In the genomic region with DNA sequence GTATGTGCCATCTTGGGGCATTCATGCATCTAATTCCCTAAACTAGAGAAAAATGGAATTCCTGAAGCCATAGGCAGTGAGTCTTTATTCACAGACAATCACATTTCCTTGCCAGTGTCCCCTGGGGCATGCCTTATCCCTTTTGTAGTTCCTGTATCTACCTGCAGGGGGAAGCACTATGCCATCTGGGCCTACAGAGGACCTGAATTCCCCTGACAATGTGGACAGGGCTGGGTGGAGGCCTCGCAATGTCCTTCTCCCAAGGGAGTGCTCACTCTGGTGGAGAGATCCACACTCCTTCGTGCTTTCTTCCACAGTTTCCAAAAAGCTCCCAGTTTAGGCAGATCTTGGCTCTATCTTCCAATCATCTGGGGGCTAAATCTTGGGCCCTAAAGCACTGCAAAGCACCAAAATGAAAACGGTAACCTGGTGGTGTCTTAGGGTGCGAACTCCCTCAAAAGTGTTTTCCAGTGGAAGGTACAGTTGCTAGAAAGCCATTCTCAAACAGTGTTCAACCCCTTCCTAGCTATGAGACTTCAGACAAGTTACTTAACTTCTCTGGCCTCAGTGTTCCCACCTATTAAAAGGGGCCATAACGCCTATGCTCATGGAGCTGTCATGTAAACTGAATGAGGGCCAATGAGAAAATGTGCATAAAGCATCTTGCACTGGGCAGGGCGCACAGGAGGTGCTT, we compare ENCODE assay signal across 1 cellular context.
TF ChIP-seq lines count a peak whose summit lies in the region.

No MANE protein-coding gene starts in this region.

TF ChIP-seq in GM12878, 131 proteins besides CTCF, POLR2A, EP300 and RAD21 (continued from another document and continues in another):
- TF ChIP-seq, protein P1, sequence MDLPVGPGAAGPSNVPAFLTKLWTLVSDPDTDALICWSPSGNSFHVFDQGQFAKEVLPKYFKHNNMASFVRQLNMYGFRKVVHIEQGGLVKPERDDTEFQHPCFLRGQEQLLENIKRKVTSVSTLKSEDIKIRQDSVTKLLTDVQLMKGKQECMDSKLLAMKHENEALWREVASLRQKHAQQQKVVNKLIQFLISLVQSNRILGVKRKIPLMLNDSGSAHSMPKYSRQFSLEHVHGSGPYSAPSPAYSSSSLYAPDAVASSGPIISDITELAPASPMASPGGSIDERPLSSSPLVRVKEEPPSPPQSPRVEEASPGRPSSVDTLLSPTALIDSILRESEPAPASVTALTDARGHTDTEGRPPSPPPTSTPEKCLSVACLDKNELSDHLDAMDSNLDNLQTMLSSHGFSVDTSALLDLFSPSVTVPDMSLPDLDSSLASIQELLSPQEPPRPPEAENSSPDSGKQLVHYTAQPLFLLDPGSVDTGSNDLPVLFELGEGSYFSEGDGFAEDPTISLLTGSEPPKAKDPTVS (IDR thresholded peaks at IDR 0.05; ENCODE audit: low read depth, low read length), result no peak
- TF ChIP-seq, protein P2, sequence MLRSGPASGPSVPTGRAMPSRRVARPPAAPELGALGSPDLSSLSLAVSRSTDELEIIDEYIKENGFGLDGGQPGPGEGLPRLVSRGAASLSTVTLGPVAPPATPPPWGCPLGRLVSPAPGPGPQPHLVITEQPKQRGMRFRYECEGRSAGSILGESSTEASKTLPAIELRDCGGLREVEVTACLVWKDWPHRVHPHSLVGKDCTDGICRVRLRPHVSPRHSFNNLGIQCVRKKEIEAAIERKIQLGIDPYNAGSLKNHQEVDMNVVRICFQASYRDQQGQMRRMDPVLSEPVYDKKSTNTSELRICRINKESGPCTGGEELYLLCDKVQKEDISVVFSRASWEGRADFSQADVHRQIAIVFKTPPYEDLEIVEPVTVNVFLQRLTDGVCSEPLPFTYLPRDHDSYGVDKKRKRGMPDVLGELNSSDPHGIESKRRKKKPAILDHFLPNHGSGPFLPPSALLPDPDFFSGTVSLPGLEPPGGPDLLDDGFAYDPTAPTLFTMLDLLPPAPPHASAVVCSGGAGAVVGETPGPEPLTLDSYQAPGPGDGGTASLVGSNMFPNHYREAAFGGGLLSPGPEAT (IDR thresholded peaks at IDR 0.05; ENCODE audit: low read depth), result peak; percentile 32; the same call in 1 of the 2 replicates
- TF ChIP-seq SRF (IDR thresholded peaks at IDR 0.05; ENCODE audit: low read depth in 2 of 2, low read length in 2 of 2) (no peak), MTA2 (IDR thresholded peaks at IDR 0.05; ENCODE audit: low read depth) (no peak), SIX5 (IDR thresholded peaks at IDR 0.05; ENCODE audit: low read depth, low read length, severe bottlenecking) (no peak), NFYA (IDR thresholded peaks at IDR 0.05; ENCODE audit: borderline replicate concordance, low read depth, low read length) (no peak), TARDBP (IDR thresholded peaks at IDR 0.05; ENCODE audit: borderline replicate concordance) (no peak), JUNB (IDR thresholded peaks at IDR 0.05) (no peak), NRF1 (conservative IDR thresholded peaks at IDR 0.05; ENCODE audit: low read depth, low read length) (no peak), HDAC2 (IDR thresholded peaks at IDR 0.05) (no peak), RELA (IDR thresholded peaks at IDR 0.05; ENCODE audit: borderline replicate concordance, partially characterized antibody) (peak; percentile 6), KDM1A (IDR thresholded peaks at IDR 0.05; ENCODE audit: borderline replicate concordance) (no peak), CBX3 (IDR thresholded peaks at IDR 0.05; ENCODE audit: borderline replicate concordance, low read depth) (no peak), FOS (IDR thresholded peaks at IDR 0.05; ENCODE audit: borderline replicate concordance, extremely low read depth, insufficient read length) (no peak), RCOR1 (conservative IDR thresholded peaks at IDR 0.05; ENCODE audit: low read depth, low read length) (no peak), TCF12 (IDR thresholded peaks at IDR 0.05; ENCODE audit: low read depth, low read length) (no peak)
- TF ChIP-seq, protein P3, sequence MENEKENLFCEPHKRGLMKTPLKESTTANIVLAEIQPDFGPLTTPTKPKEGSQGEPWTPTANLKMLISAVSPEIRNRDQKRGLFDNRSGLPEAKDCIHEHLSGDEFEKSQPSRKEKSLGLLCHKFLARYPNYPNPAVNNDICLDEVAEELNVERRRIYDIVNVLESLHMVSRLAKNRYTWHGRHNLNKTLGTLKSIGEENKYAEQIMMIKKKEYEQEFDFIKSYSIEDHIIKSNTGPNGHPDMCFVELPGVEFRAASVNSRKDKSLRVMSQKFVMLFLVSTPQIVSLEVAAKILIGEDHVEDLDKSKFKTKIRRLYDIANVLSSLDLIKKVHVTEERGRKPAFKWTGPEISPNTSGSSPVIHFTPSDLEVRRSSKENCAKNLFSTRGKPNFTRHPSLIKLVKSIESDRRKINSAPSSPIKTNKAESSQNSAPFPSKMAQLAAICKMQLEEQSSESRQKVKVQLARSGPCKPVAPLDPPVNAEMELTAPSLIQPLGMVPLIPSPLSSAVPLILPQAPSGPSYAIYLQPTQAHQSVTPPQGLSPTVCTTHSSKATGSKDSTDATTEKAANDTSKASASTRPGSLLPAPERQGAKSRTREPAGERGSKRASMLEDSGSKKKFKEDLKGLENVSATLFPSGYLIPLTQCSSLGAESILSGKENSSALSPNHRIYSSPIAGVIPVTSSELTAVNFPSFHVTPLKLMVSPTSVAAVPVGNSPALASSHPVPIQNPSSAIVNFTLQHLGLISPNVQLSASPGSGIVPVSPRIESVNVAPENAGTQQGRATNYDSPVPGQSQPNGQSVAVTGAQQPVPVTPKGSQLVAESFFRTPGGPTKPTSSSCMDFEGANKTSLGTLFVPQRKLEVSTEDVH (IDR thresholded peaks at IDR 0.05; ENCODE audit: low read depth, partially characterized antibody), result no peak
- TF ChIP-seq, protein P4, sequence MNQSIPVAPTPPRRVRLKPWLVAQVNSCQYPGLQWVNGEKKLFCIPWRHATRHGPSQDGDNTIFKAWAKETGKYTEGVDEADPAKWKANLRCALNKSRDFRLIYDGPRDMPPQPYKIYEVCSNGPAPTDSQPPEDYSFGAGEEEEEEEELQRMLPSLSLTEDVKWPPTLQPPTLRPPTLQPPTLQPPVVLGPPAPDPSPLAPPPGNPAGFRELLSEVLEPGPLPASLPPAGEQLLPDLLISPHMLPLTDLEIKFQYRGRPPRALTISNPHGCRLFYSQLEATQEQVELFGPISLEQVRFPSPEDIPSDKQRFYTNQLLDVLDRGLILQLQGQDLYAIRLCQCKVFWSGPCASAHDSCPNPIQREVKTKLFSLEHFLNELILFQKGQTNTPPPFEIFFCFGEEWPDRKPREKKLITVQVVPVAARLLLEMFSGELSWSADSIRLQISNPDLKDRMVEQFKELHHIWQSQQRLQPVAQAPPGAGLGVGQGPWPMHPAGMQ (IDR thresholded peaks at IDR 0.05; ENCODE audit: borderline replicate concordance), result no peak
- TF ChIP-seq, protein P5, sequence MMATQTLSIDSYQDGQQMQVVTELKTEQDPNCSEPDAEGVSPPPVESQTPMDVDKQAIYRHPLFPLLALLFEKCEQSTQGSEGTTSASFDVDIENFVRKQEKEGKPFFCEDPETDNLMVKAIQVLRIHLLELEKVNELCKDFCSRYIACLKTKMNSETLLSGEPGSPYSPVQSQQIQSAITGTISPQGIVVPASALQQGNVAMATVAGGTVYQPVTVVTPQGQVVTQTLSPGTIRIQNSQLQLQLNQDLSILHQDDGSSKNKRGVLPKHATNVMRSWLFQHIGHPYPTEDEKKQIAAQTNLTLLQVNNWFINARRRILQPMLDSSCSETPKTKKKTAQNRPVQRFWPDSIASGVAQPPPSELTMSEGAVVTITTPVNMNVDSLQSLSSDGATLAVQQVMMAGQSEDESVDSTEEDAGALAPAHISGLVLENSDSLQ (IDR thresholded peaks at IDR 0.05), result no peak
- TF ChIP-seq, protein P6, sequence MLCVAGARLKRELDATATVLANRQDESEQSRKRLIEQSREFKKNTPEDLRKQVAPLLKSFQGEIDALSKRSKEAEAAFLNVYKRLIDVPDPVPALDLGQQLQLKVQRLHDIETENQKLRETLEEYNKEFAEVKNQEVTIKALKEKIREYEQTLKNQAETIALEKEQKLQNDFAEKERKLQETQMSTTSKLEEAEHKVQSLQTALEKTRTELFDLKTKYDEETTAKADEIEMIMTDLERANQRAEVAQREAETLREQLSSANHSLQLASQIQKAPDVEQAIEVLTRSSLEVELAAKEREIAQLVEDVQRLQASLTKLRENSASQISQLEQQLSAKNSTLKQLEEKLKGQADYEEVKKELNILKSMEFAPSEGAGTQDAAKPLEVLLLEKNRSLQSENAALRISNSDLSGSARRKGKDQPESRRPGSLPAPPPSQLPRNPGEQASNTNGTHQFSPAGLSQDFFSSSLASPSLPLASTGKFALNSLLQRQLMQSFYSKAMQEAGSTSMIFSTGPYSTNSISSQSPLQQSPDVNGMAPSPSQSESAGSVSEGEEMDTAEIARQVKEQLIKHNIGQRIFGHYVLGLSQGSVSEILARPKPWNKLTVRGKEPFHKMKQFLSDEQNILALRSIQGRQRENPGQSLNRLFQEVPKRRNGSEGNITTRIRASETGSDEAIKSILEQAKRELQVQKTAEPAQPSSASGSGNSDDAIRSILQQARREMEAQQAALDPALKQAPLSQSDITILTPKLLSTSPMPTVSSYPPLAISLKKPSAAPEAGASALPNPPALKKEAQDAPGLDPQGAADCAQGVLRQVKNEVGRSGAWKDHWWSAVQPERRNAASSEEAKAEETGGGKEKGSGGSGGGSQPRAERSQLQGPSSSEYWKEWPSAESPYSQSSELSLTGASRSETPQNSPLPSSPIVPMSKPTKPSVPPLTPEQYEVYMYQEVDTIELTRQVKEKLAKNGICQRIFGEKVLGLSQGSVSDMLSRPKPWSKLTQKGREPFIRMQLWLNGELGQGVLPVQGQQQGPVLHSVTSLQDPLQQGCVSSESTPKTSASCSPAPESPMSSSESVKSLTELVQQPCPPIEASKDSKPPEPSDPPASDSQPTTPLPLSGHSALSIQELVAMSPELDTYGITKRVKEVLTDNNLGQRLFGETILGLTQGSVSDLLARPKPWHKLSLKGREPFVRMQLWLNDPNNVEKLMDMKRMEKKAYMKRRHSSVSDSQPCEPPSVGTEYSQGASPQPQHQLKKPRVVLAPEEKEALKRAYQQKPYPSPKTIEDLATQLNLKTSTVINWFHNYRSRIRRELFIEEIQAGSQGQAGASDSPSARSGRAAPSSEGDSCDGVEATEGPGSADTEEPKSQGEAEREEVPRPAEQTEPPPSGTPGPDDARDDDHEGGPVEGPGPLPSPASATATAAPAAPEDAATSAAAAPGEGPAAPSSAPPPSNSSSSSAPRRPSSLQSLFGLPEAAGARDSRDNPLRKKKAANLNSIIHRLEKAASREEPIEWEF (IDR thresholded peaks at IDR 0.05; ENCODE audit: insufficient replicate concordance, low read depth, low read length), result no peak
- TF ChIP-seq, protein P7, sequence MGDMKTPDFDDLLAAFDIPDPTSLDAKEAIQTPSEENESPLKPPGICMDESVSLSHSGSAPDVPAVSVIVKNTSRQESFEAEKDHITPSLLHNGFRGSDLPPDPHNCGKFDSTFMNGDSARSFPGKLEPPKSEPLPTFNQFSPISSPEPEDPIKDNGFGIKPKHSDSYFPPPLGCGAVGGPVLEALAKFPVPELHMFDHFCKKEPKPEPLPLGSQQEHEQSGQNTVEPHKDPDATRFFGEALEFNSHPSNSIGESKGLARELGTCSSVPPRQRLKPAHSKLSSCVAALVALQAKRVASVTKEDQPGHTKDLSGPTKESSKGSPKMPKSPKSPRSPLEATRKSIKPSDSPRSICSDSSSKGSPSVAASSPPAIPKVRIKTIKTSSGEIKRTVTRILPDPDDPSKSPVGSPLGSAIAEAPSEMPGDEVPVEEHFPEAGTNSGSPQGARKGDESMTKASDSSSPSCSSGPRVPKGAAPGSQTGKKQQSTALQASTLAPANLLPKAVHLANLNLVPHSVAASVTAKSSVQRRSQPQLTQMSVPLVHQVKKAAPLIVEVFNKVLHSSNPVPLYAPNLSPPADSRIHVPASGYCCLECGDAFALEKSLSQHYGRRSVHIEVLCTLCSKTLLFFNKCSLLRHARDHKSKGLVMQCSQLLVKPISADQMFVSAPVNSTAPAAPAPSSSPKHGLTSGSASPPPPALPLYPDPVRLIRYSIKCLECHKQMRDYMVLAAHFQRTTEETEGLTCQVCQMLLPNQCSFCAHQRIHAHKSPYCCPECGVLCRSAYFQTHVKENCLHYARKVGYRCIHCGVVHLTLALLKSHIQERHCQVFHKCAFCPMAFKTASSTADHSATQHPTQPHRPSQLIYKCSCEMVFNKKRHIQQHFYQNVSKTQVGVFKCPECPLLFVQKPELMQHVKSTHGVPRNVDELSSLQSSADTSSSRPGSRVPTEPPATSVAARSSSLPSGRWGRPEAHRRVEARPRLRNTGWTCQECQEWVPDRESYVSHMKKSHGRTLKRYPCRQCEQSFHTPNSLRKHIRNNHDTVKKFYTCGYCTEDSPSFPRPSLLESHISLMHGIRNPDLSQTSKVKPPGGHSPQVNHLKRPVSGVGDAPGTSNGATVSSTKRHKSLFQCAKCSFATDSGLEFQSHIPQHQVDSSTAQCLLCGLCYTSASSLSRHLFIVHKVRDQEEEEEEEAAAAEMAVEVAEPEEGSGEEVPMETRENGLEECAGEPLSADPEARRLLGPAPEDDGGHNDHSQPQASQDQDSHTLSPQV (IDR thresholded peaks at IDR 0.05), result no peak
- TF ChIP-seq, protein P8, sequence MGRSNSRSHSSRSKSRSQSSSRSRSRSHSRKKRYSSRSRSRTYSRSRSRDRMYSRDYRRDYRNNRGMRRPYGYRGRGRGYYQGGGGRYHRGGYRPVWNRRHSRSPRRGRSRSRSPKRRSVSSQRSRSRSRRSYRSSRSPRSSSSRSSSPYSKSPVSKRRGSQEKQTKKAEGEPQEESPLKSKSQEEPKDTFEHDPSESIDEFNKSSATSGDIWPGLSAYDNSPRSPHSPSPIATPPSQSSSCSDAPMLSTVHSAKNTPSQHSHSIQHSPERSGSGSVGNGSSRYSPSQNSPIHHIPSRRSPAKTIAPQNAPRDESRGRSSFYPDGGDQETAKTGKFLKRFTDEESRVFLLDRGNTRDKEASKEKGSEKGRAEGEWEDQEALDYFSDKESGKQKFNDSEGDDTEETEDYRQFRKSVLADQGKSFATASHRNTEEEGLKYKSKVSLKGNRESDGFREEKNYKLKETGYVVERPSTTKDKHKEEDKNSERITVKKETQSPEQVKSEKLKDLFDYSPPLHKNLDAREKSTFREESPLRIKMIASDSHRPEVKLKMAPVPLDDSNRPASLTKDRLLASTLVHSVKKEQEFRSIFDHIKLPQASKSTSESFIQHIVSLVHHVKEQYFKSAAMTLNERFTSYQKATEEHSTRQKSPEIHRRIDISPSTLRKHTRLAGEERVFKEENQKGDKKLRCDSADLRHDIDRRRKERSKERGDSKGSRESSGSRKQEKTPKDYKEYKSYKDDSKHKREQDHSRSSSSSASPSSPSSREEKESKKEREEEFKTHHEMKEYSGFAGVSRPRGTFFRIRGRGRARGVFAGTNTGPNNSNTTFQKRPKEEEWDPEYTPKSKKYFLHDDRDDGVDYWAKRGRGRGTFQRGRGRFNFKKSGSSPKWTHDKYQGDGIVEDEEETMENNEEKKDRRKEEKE (IDR thresholded peaks at IDR 0.05), result no peak
